In genomic region chr13:31846182-31846938, GRCh38 we compare ENCODE assay signal across 8 cellular contexts.
DNase-seq lines count a peak whose midpoint lies in the region; ATAC-seq and TF ChIP-seq lines count a peak whose summit lies in the region.

No MANE protein-coding gene starts in this region.

- in situ Hi-C loops in GM23248 (cut with MboI) = no loop called here

- H3K27ac ChIP-seq in GM23248 (peak overlapping the region; percentile 12), KMS-11 (no peak overlapping the region)

- H3K4me3 ChIP-seq in GM23248 (peak overlapping the region; percentile 75), KMS-11 (IDR thresholded peaks at IDR 0.05; ENCODE audit: insufficient read depth, low read depth, low read length) (no peak overlapping the region)

- H3K9me2 ChIP-seq in GM23248 (ENCODE audit: insufficient read depth) = no peaks in the 10 kb centered on the region

- H3K9me3 Mint-ChIP-seq in neural crest cell = no peaks in the 10 kb centered on the region
- H3K9me3 Mint-ChIP-seq in stimulated activated naive CD8-positive, alpha-beta T cell treated with anti-CD3 and anti-CD28 coated beads, Interleukin-15, amount 100 ng/mL, for 72 hours = no peaks in the 10 kb centered on the region

- no peaks in the 10 kb centered on the region for H3F3A ChIP-seq in GM23248 (ENCODE audit: insufficient read depth)

- ATAC-seq in stimulated activated naive CD8-positive, alpha-beta T cell treated with anti-CD3 and anti-CD28 coated beads, Interleukin-15, amount 100 ng/mL, for 72 hours = peak; percentile 92

- peak overlapping the region; percentile 86 for H3K4me3 Mint-ChIP-seq in neural crest cell
- peak overlapping the region; percentile 84 to 91 for H3K4me3 Mint-ChIP-seq in stimulated activated naive CD8-positive, alpha-beta T cell treated with anti-CD3 and anti-CD28 coated beads, Interleukin-15, amount 100 ng/mL, for 72 hours

- H3K4me2 ChIP-seq in GM23248 (ENCODE audit: unreplicated experiment) = peak overlapping the region; percentile 76
- H3K4me2 ChIP-seq in KMS-11 = peak overlapping the region; percentile 53

- H3K9ac ChIP-seq in GM23248 (peak overlapping the region; percentile 68), KMS-11 (no peak overlapping the region)

- H3K27me3 Mint-ChIP-seq in neural crest cell (ENCODE audit: low read depth) = peaks cover 91% of the 10 kb centered on the region
- peaks cover 79% of the 10 kb centered on the region for H3K27me3 Mint-ChIP-seq in stimulated activated naive CD8-positive, alpha-beta T cell treated with anti-CD3 and anti-CD28 coated beads, Interleukin-15, amount 100 ng/mL, for 72 hours

- H3K4me1 ChIP-seq in GM23248 (ENCODE audit: insufficient read depth) (no peaks in the 10 kb centered on the region), KMS-11 (ENCODE audit: low read depth, poor library complexity, severe bottlenecking) (no peaks in the 10 kb centered on the region)

- no peak overlapping the region for H3K27ac Mint-ChIP-seq in neural crest cell (ENCODE audit: unreplicated experiment)
- H3K27ac Mint-ChIP-seq in stimulated activated naive CD8-positive, alpha-beta T cell treated with anti-CD3 and anti-CD28 coated beads, Interleukin-15, amount 100 ng/mL, for 72 hours = no peak overlapping the region

- H4K20me1 ChIP-seq in GM23248 (ENCODE audit: insufficient read depth) (no peaks in the 10 kb centered on the region), KMS-11 (ENCODE audit: insufficient read depth) (no peaks in the 10 kb centered on the region)

- H3K4me1 Mint-ChIP-seq in neural crest cell = peaks cover 9% of the 10 kb centered on the region
- H3K4me1 Mint-ChIP-seq in stimulated activated naive CD8-positive, alpha-beta T cell treated with anti-CD3 and anti-CD28 coated beads, Interleukin-15, amount 100 ng/mL, for 72 hours = peaks cover 6% of the 10 kb centered on the region

- H2AFZ ChIP-seq in GM23248 (peak overlapping the region; percentile 78), KMS-11 (ENCODE audit: low read depth) (peak overlapping the region; percentile 79; the same call in 1 of the 2 replicates)

- H3K79me2 ChIP-seq in GM23248 (ENCODE audit: insufficient read depth) (no peaks in the 10 kb centered on the region), KMS-11 (ENCODE audit: insufficient read depth, low read depth) (no peaks in the 10 kb centered on the region)

- H3K36me3 Mint-ChIP-seq in neural crest cell (ENCODE audit: low read depth) = no peaks in the 10 kb centered on the region

- no peaks in the 10 kb centered on the region for H3K9me3 ChIP-seq in GM23248 (ENCODE audit: low read depth)

- WGBS in GM23248 (ENCODE audit: low coverage in 1 of 2, low lambda C conversion rate in 2 of 2, missing lambda C conversion rate in 2 of 2), 2 experiments = 1 to 2% methylated on average over 43 to 50 of the region's 74 CpGs

- no peaks in the 10 kb centered on the region for H3K36me3 ChIP-seq in GM23248 (ENCODE audit: low read depth)
- H3K36me3 ChIP-seq in KMS-11 (ENCODE audit: insufficient read depth) = no peaks in the 10 kb centered on the region

- H3K27me3 ChIP-seq in GM23248 (replicated peaks; ENCODE audit: insufficient read depth) (0 out of 2 replicates have a peak, but pooled peaks cover 7% of the 10 kb centered on the region), KMS-11 (ENCODE audit: insufficient read depth, low read depth) (no peaks in the 10 kb centered on the region)

- DNase-seq in DMS79 treated with DMSO at 0.1 percent for 48 hours (lab: John Stamatoyannopoulos, UW) (peak; percentile 77), GM23248 (peak; percentile 94), RPMI8226 (peak; percentile 64), foreskin melanocyte (peak; percentile 83), neural crest cell (ENCODE audit: low read depth, low spot score) (peak; percentile 88)
- peak; percentile 90 for DNase-seq in activated effector memory CD4-positive, alpha-beta T cell treated with anti-CD3 and anti-CD28 coated beads, Interleukin-2, amount 50 U/mL, for 16 hours
- DNase-seq in stimulated activated naive CD8-positive, alpha-beta T cell treated with anti-CD3 and anti-CD28 coated beads, Interleukin-15, amount 100 ng/mL, for 72 hours = peak; percentile 53 to 70

- TF ChIP-seq CTCF in KMS-11 (conservative IDR thresholded peaks at IDR 0.05; ENCODE audit: low read depth, low read length) = no peak
- no peak for TF ChIP-seq CTCF in neural crest cell (conservative IDR thresholded peaks at IDR 0.05)
